Comparison of ENCODE assay signal across 27 cellular contexts in the genomic region with DNA sequence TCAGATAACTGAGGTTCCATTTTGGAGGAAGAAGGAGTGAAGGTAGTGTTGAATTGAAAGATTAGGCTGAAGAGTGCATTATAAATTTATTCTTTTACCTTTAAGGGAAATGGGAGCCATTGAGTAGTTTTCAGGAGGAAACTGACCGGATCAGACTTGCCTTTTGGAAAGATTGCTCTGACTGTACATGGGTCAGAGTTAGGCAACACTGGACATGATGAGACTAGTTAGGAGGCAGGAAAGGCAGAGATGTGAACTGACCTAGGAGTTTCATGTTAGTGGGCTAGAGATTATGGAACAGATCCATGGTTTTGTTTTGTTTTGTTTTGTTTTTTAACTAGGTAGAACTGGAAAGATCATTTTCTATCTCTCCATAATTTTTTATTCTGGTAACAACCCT.
"Had no signal": no experiment of that assay in that cellular context is flagged by ENCODE, and none has a peak within 500 bp of the region (broad histone marks: within the 10 kb centered on the region; RNA-seq: fewer than 3 reads in every experiment).

No MANE protein-coding gene starts in this region.

- H3K4me3 ChIP-seq: adrenal gland, body of pancreas had no signal

- H3K27ac ChIP-seq: adrenal gland, body of pancreas, VCaP had no signal

- FAIRE-seq: astrocyte had no signal

- H3K4me1 ChIP-seq: adrenal gland, body of pancreas had no signal

- H3K27me3 ChIP-seq: adrenal gland, body of pancreas had no signal

- ATAC-seq: activated naive CD4-positive, alpha-beta T cell treated with anti-CD3 and anti-CD28 coated beads, Interleukin-2, amount 50 U/mL, for 72 hours; activated T-cell treated with anti-CD3 and anti-CD28 coated beads, Interleukin-2, amount 50 U/mL, for 4 hours; body of pancreas; Panc1; Right ventricle myocardium inferior had no signal

- H3K9me3 ChIP-seq: adrenal gland, body of pancreas had no signal

- H3K36me3 ChIP-seq: adrenal gland had no signal

- DNase-seq: activated B cell treated with CpG ODN at 0.5 μM for 24 hours; activated CD4-positive, alpha-beta memory T cell treated with anti-CD3 and anti-CD28 coated beads for 36 hours; activated CD4-positive, alpha-beta T cell treated with anti-CD3 and anti-CD28 coated beads for 4 hours; activated CD4-positive, alpha-beta T cell treated with anti-CD3 and anti-CD28 coated beads, Interleukin-2, amount 50 U/mL, for 1 hour; activated CD4-positive, CD25-positive, alpha-beta regulatory T cell treated with anti-CD3 and anti-CD28 coated beads, Interleukin-2, amount 50 U/mL, for 72 hours; activated CD8-positive, alpha-beta memory T cell treated with anti-CD3 and anti-CD28 coated beads, Interleukin-2, amount 50 U/mL, for 4 hours; activated gamma-delta T cell treated with Interleukin-2 at 50 U/mL for 16 hours; activated naive CD4-positive, alpha-beta T cell treated with anti-CD3 and anti-CD28 coated beads for 36 hours; activated T-cell treated with anti-CD3 and anti-CD28 coated beads for 4 hours; activated T-cell treated with anti-CD3 and anti-CD28 coated beads, Interleukin-2, amount 50 U/mL, for 4 hours; adrenal gland; body of pancreas; central memory CD4-positive, alpha-beta T cell; NCI-H1436 treated with DMSO at 0.1 percent for 48 hours; NCI-H1694 treated with DMSO at 0.1 percent for 48 hours; NCI-H2029; NCI-H345; NCI-H524 treated with DMSO at 0.1 percent for 48 hours; SW 1271; T-helper 1 cell; T-helper 2 cell; T-helper 9 cell had no signal
